In genomic region chr1:36494971-36495370, GRCh38 we compare ENCODE assay signal across 22 cellular contexts. TPM values are rescaled to one million over a fixed set of nuclear protein-coding genes. Genes with fewer than 3 reads are reported as not detected.
"Had no signal": no experiment of that assay in that cellular context is flagged by ENCODE, and none has a peak within 500 bp of the region (broad histone marks: within the 10 kb centered on the region; RNA-seq: fewer than 3 reads in every experiment).

No MANE protein-coding gene starts in this region.

- H3K27ac ChIP-seq: RWPE1 had no signal

- H3K9me3 ChIP-seq: SK-N-SH had no signal

- ATAC-seq: Panc1 had no signal

- DNase-seq: Karpas-422, KG1, MM.1S, NCI-H1092 treated with DMSO at 0.1 percent for 48 hours, NCI-H1436, NCI-H187, NCI-H2029, NCI-H2081 treated with DMSO at 0.1 percent for 48 hours, NCI-H2171, NCI-H226, NCI-H446, NCI-H510A, NCI-H524 treated with DMSO at 0.1 percent for 48 hours, NCI-H69, NCI-H774, SHP77, SK-N-SH had no signal

RNA-seq across cellular contexts. Expression of gene CSF3R, which starts 12.3 kb away (rescaled TPM):
- total RNA-seq: HT-29, M059J, SK-MEL-5 had no signal
- polyA plus RNA-seq: SK-N-SH had no signal
